ENCODE assay signal across 9 cellular contexts in the genomic region with DNA sequence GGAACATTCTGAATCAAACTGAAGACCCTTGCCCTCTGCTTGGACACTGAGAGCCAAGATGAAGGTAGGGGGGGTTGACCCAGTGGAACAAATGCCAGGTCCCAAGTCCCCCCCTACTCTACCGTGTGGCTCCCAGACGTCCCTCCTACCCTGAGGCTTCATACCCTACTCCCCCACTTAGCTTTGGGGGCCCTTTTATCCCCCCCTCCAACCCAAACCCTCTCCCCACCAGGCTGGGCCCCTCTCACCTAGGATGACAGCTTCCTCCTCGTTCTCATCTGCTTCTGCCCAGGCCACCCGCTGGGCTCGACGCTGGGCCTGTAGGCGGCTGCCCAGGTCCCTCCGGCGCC. TPM values are rescaled to one million over a fixed set of nuclear protein-coding genes. Genes with fewer than 3 reads are reported as not detected.
DNase-seq lines count a peak whose midpoint lies in the region; ATAC-seq and TF ChIP-seq lines count a peak whose summit lies in the region.
"Had no signal": no experiment of that assay in that cellular context is flagged by ENCODE, and none has a peak within 500 bp of the region (broad histone marks: within the 10 kb centered on the region; RNA-seq: fewer than 3 reads in every experiment).

No MANE protein-coding gene starts in this region.

- peaks cover 22% of the 10 kb centered on the region for H3K4me1 Mint-ChIP-seq in CD8-positive, alpha-beta T cell (ENCODE audit: low read depth)

- WGBS in neuronal stem cell (ENCODE audit: extremely low coverage in 2 of 2, insufficient read length in 2 of 2, insufficient replicate concordance in 1 of 2), 2 donors, result no CpG with 5 or more reads among the region's 9 CpGs

- POLR2A ChIA-PET in CD8-positive, alpha-beta T cell (lab: Charles Lee), result interaction anchor here (0.6 to 1.6 kb wide), 5 partner anchors 10 to 45 kb away, joined by 3 to 4 read pairs (median 4); a partner anchor contains a TSS

- no peak overlapping the region for H3K14ac ChIP-seq in neuronal stem cell (ENCODE audit: low read length)

- CTCF ChIA-PET in CD8-positive, alpha-beta T cell (lab: Charles Lee), result interaction anchor here (1.0 to 2.5 kb wide), 3 partner anchors 13 to 84 kb away, joined by 3 to 10 read pairs (median 7); no protein-coding TSS in a partner anchor

- H4K8ac ChIP-seq in neuronal stem cell (ENCODE audit: low read depth, low read length), result no peak overlapping the region

- peaks cover 24% of the 10 kb centered on the region for H3K79me1 ChIP-seq in neuronal stem cell (ENCODE audit: low read depth, low read length)

- DNase-seq in CD8-positive, alpha-beta T cell, result no peak
- DNase-seq in effector memory CD4-positive, alpha-beta T cell, result no peak
- DNase-seq in neuronal stem cell (ENCODE audit: low spot score) (no peak), NCI-H187 treated with DMSO at 0.1 percent for 48 hours (lab: John Stamatoyannopoulos, UW) (no peak), sciatic nerve (ENCODE audit: low spot score) (no peak)
- no peak for DNase-seq in stimulated activated CD4-positive, alpha-beta T cell treated with anti-CD3 and anti-CD28 coated beads, Interleukin-4, amount 100 ng/mL, for 24 hours
- DNase-seq: NCI-H1694 had no signal

- H2BK12ac ChIP-seq in neuronal stem cell (ENCODE audit: low read length), result no peak overlapping the region

- H3K27me3 Mint-ChIP-seq in CD8-positive, alpha-beta T cell (ENCODE audit: low read depth), result no peaks in the 10 kb centered on the region

- H3K23ac ChIP-seq in neuronal stem cell (ENCODE audit: low read depth, low read length, poor library complexity), result no peak overlapping the region

- H3F3A ChIP-seq in OCI-LY1 (ENCODE audit: insufficient read depth, low read length), result no peaks in the 10 kb centered on the region

- H3K9me3 ChIP-seq in CD8-positive, alpha-beta T cell (ENCODE audit: low read length), result no peaks in the 10 kb centered on the region
- H3K9me3 ChIP-seq in OCI-LY1 (ENCODE audit: low read length) (no peaks in the 10 kb centered on the region), neuronal stem cell (replicated peaks in 1 of 2; ENCODE audit: control insufficient read depth in 2 of 2, insufficient read depth in 1 of 2, low read depth in 1 of 2, low read length in 2 of 2) (peaks cover 0 to 2% of the 10 kb centered on the region in 2 donors)
- no peaks in the 10 kb centered on the region for H3K9me3 ChIP-seq in effector memory CD4-positive, alpha-beta T cell (ENCODE audit: control insufficient read depth, low read length)

- H4K20me1 ChIP-seq in OCI-LY1 (ENCODE audit: insufficient read depth, low read length), result no peaks in the 10 kb centered on the region

- H3K36me3 Mint-ChIP-seq in CD8-positive, alpha-beta T cell, result peaks cover 40% of the 10 kb centered on the region

- no peak for TF ChIP-seq CTCF in CD8-positive, alpha-beta T cell (IDR thresholded peaks at IDR 0.05)
- TF ChIP-seq CTCF in OCI-LY1 (IDR thresholded peaks at IDR 0.05; ENCODE audit: low read length), result no peak

- H3K4me1 ChIP-seq in CD8-positive, alpha-beta T cell (ENCODE audit: insufficient read depth, low read length), result peaks cover 17% of the 10 kb centered on the region
- H3K4me1 ChIP-seq in OCI-LY1 (ENCODE audit: insufficient read depth, low read length, severe bottlenecking), result peaks cover 13% of the 10 kb centered on the region
- H3K4me1 ChIP-seq in effector memory CD4-positive, alpha-beta T cell (ENCODE audit: control insufficient read depth, insufficient read depth, low read length, poor library complexity, severe bottlenecking), result peaks cover 11% of the 10 kb centered on the region
- H3K4me1 ChIP-seq in neuronal stem cell (ENCODE audit: control insufficient read depth in 2 of 2, insufficient read depth in 1 of 2, low read depth in 1 of 2, low read length in 2 of 2), result peaks cover 0 to 5% of the 10 kb centered on the region in 2 donors

- intact Hi-C loops in CD8-positive, alpha-beta T cell (cut with DNase I, micrococcal nuclease), result loop anchor here (5.0 to 10.0 kb wide), 6 partner anchors 34 to 328 kb away; a partner anchor contains a TSS
- intact Hi-C loops in sciatic nerve (cut with DNase I), result no loop called here

- H3K27ac Mint-ChIP-seq in CD8-positive, alpha-beta T cell, result peak overlapping the region; percentile 60

- peak overlapping the region; percentile 93 for H3K9ac ChIP-seq in OCI-LY1 (ENCODE audit: low read length)
- peak overlapping the region; percentile 83 for H3K9ac ChIP-seq in neuronal stem cell (ENCODE audit: low read depth, low read length, poor library complexity)

- H2BK5ac ChIP-seq in neuronal stem cell (ENCODE audit: low read length), result no peak overlapping the region

- peaks cover 7% of the 10 kb centered on the region; the same call in 1 of the 2 replicates for H3K79me2 ChIP-seq in OCI-LY1 (ENCODE audit: insufficient read depth, low read length)

- no peak overlapping the region for H2BK120ac ChIP-seq in neuronal stem cell (ENCODE audit: low read depth, low read length)

- no peak overlapping the region for H2BK15ac ChIP-seq in neuronal stem cell (ENCODE audit: low read length)

- H3K4me3 ChIP-seq in CD8-positive, alpha-beta T cell (ENCODE audit: low read depth, low read length), result peak overlapping the region; percentile 87
- H3K4me3 ChIP-seq in OCI-LY1 (ENCODE audit: low read depth, low read length, poor library complexity, severe bottlenecking) (peak overlapping the region; percentile 82), neuronal stem cell (ENCODE audit: low read length in 2 of 2) (peak overlapping the region in 1 of 2 donors; percentile 85)
- peak overlapping the region; percentile 80 for H3K4me3 ChIP-seq in effector memory CD4-positive, alpha-beta T cell (ENCODE audit: insufficient read depth, low read depth, low read length, poor library complexity, severe bottlenecking)

- ATAC-seq in CD8-positive, alpha-beta T cell, result no peak
- no peak for ATAC-seq in esophagus mucosa
- no peak for ATAC-seq in sciatic nerve

- no peak overlapping the region for H3K27ac ChIP-seq in CD8-positive, alpha-beta T cell (ENCODE audit: low read depth, low read length)
- H3K27ac ChIP-seq in OCI-LY1 (ENCODE audit: low read depth, low read length, poor library complexity, severe bottlenecking), result no peak overlapping the region
- H3K27ac ChIP-seq in effector memory CD4-positive, alpha-beta T cell (ENCODE audit: insufficient read depth, low read length, poor library complexity, severe bottlenecking), result peak overlapping the region; percentile 81
- no peak overlapping the region for H3K27ac ChIP-seq in neuronal stem cell (replicated peaks; ENCODE audit: low read length)

- peak overlapping the region; percentile 95 for H3K4me3 Mint-ChIP-seq in CD8-positive, alpha-beta T cell

- H3K9me2 ChIP-seq in OCI-LY1 (ENCODE audit: low read depth, low read length), result no peaks in the 10 kb centered on the region

- H3K27me3 ChIP-seq in CD8-positive, alpha-beta T cell (ENCODE audit: insufficient read depth, low read length), result no peaks in the 10 kb centered on the region
- H3K27me3 ChIP-seq in OCI-LY1 (ENCODE audit: insufficient read depth, low read length) (no peaks in the 10 kb centered on the region), neuronal stem cell (ENCODE audit: control insufficient read depth in 3 of 3, insufficient read depth in 3 of 3, low read depth in 1 of 3, low read length in 3 of 3) (no peaks in the 10 kb centered on the region)
- no peaks in the 10 kb centered on the region for H3K27me3 ChIP-seq in effector memory CD4-positive, alpha-beta T cell (replicated peaks; ENCODE audit: control insufficient read depth, insufficient read depth, low read length, poor library complexity, severe bottlenecking)

- H3K18ac ChIP-seq in neuronal stem cell (ENCODE audit: low read length), result no peak overlapping the region

- peak overlapping the region; percentile 87 for H3K4me2 ChIP-seq in OCI-LY1 (ENCODE audit: low read length)
- H3K4me2 ChIP-seq in neuronal stem cell (ENCODE audit: insufficient read depth, low read length, poor library complexity, severe bottlenecking), result peak overlapping the region; percentile 91

- H3K4ac ChIP-seq in neuronal stem cell (ENCODE audit: low read length), result no peak overlapping the region

- peaks cover 17% of the 10 kb centered on the region for H3K36me3 ChIP-seq in CD8-positive, alpha-beta T cell (ENCODE audit: insufficient read depth, low read length)
- peaks cover 34% of the 10 kb centered on the region for H3K36me3 ChIP-seq in OCI-LY1 (ENCODE audit: insufficient read depth, low read length)
- peaks cover 20% of the 10 kb centered on the region for H3K36me3 ChIP-seq in effector memory CD4-positive, alpha-beta T cell (ENCODE audit: control insufficient read depth, insufficient read depth, low read length)
- peaks cover 21 to 41% of the 10 kb centered on the region in 2 donors for H3K36me3 ChIP-seq in neuronal stem cell (replicated peaks in 1 of 2; ENCODE audit: control insufficient read depth in 2 of 2, insufficient read depth in 2 of 2, low read length in 2 of 2)

- no peak overlapping the region for H2AFZ ChIP-seq in OCI-LY1 (ENCODE audit: low read length)
- H2AFZ ChIP-seq in neuronal stem cell (ENCODE audit: low read length), result no peak overlapping the region

- H4K91ac ChIP-seq in neuronal stem cell (ENCODE audit: low read depth, low read length, poor library complexity), result no peak overlapping the region

- no peaks in the 10 kb centered on the region for H3K9me3 Mint-ChIP-seq in CD8-positive, alpha-beta T cell

- H2AK5ac ChIP-seq in neuronal stem cell (ENCODE audit: low read depth, low read length), result no peak overlapping the region

RNA-seq across cellular contexts. Expression of a gene that starts 1.5 kb away (rescaled TPM):
- 10 to 100 TPM; 40.6 to 43.5 TPM for total RNA-seq in CD8-positive, alpha-beta T cell
- polyA plus RNA-seq in neuronal stem cell (2013, experiment 1 of 2), result 29.3 TPM
- 30.0 TPM for polyA plus RNA-seq in neuronal stem cell (2013, experiment 2 of 2)
- 47.8 TPM for total RNA-seq in esophagus mucosa
- total RNA-seq in sciatic nerve, result 68.2 TPM

RNA-seq across cellular contexts. Expression of a gene that starts 6.4 kb away (rescaled TPM):
- total RNA-seq in CD8-positive, alpha-beta T cell, result 10 to 100 TPM; 19.4 to 21.3 TPM
- 31.8 TPM for polyA plus RNA-seq in neuronal stem cell (2013, experiment 1 of 2)
- polyA plus RNA-seq in neuronal stem cell (2013, experiment 2 of 2), result 32.2 TPM
- total RNA-seq in esophagus mucosa (60.6 TPM), sciatic nerve (32.8 TPM)

RNA-seq across cellular contexts. Expression of a gene that starts 29.6 kb away (rescaled TPM):
- total RNA-seq in CD8-positive, alpha-beta T cell, result 10 to 100 TPM; 37.4 to 41.9 TPM
- 8.4 TPM for polyA plus RNA-seq in neuronal stem cell (2013, experiment 1 of 2)
- 8.7 TPM for polyA plus RNA-seq in neuronal stem cell (2013, experiment 2 of 2)
- 1.3 TPM for total RNA-seq in esophagus mucosa
- total RNA-seq in sciatic nerve, result 10.5 TPM

RNA-seq across cellular contexts. Expression of a gene that starts 36.0 kb away (rescaled TPM):
- total RNA-seq in CD8-positive, alpha-beta T cell, result under 1 TPM; 0.65 to 0.78 TPM
- polyA plus RNA-seq in neuronal stem cell (2013, experiment 1 of 2), result 4.0 TPM
- 3.9 TPM for polyA plus RNA-seq in neuronal stem cell (2013, experiment 2 of 2)
- total RNA-seq in esophagus mucosa, result 20.0 TPM
- total RNA-seq in sciatic nerve, result 0.89 TPM

RNA-seq across cellular contexts. Expression of a gene that starts 43.3 kb away (rescaled TPM):
- 10 to 100 TPM; 34.7 to 35.7 TPM for total RNA-seq in CD8-positive, alpha-beta T cell
- polyA plus RNA-seq in neuronal stem cell (2013, experiment 1 of 2), result 6.6 TPM
- 6.4 TPM for polyA plus RNA-seq in neuronal stem cell (2013, experiment 2 of 2)
- total RNA-seq in esophagus mucosa (7.6 TPM), sciatic nerve (9.4 TPM)
